In the genomic region with DNA sequence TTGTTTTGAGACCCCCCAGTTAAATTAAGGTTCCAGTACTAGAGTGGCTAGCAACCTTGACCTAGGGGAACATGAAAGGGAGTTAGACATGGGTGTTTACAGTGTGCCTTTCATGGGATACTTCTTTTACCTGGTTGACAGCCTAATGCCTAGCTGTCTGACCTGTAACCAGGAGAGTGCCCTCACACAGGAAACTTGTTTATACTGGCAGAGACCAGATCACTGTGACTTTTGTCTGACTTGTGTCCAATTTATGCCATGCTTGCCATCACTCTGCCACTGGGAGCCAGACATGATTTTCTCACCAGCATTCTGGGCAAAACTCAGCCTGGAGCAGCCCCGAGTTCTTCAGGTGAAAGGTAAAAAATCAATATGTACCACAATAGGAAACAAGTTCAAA, we compare ENCODE assay signal across 6 cellular contexts. TPM values are rescaled to one million over a fixed set of nuclear protein-coding genes. Genes with fewer than 3 reads are reported as not detected.
"Had no signal": no experiment of that assay in that cellular context is flagged by ENCODE, and none has a peak within 500 bp of the region (broad histone marks: within the 10 kb centered on the region; RNA-seq: fewer than 3 reads in every experiment).

No MANE protein-coding gene starts in this region.

- ATAC-seq: HepG2, K562 had no signal

- H3K4me3 ChIP-seq: K562 had no signal

- DNase-seq: IMR-90, KBM-7, KG1 had no signal

RNA-seq across cellular contexts. Expression of gene XIST, which starts 16.4 kb away (rescaled TPM):
- total RNA-seq: HT1080 had no signal
